Comparison of ENCODE assay signal across 7 cellular contexts in genomic region chr12:113221181-113221996, GRCh38.
A peak's percentile ranks its signal among the peaks of the same experiment; 100 is the strongest.
DNase-seq lines count a peak whose midpoint lies in the region; ATAC-seq, FAIRE-seq and TF ChIP-seq lines count a peak whose summit lies in the region.

Gene TPCN1 (plus strand): TSS chr12:113221464. CDS start chr12:113226853, 5,389 bp downstream.

- FAIRE-seq in GM18507 (lab: Jason Lieb, UNC) = peak; percentile 99

- ATAC-seq in HG03025 (IDR thresholded peaks at IDR 0.05; ENCODE audit: low FRiP score, unreplicated experiment) = peak; percentile 92

- DNase-seq in GM18507 (ENCODE audit: extremely low spot score, insufficient read length, low read depth) = peak; percentile 80
- DNase-seq in NCI-H2081 (lab: John Stamatoyannopoulos, UW) = peak; percentile 99 to 100
- peak; percentile 98 for DNase-seq in T1000 (lab: John Stamatoyannopoulos, UW)
- peak; percentile 100 for DNase-seq in astrocyte of the hippocampus (ENCODE audit: low read depth, low spot score)
- peak; percentile 99 to 100 for DNase-seq in hippocampal formation (lab: John Stamatoyannopoulos, UW)
- DNase-seq in retinal pigment epithelial cell (ENCODE audit: low read depth) = peak; percentile 100

- H3K4me3 ChIP-seq in retinal pigment epithelial cell (ENCODE audit: low read length) = peak within 1 kb of the TSS; percentile 92

- no peak for TF ChIP-seq CTCF in retinal pigment epithelial cell (conservative IDR thresholded peaks at IDR 0.05; ENCODE audit: low read depth, low read length)

Comparison
In these comparisons a context has a peak if more than half of its experiments do, and no peak if none do; other contexts are left out.
1. Peak in every context shown above with its lines: DNase-seq, ATAC-seq and H3K4me3 ChIP-seq.